In genomic region chr18:49447810-49448745, GRCh38 we compare ENCODE assay signal across 8 cellular contexts. TPM values are rescaled to one million over a fixed set of nuclear protein-coding genes. Genes with fewer than 3 reads are reported as not detected.
DNase-seq lines count a peak whose midpoint lies in the region; ATAC-seq, FAIRE-seq and TF ChIP-seq lines count a peak whose summit lies in the region.

No MANE protein-coding gene starts in this region.

- peaks cover 4% of the 10 kb centered on the region for H3K36me3 Mint-ChIP-seq in Calu3 (ENCODE audit: insufficient read depth, unreplicated experiment)

- H3K4me3 ChIP-seq in brain microvascular endothelial cell (ENCODE audit: low read depth, low read length) = no peak overlapping the region
- no peak overlapping the region for H3K4me3 ChIP-seq in vagina

- peak; percentile 72 for TF ChIP-seq CTCF in Calu3 (IDR thresholded peaks at IDR 0.05; ENCODE audit: unreplicated experiment)
- TF ChIP-seq CTCF in brain microvascular endothelial cell (IDR thresholded peaks at IDR 0.05; ENCODE audit: low read depth, low read length, missing control alignments) = peak; percentile 66
- peak in 2 of 3 experiments; percentile 3 to 31 for TF ChIP-seq CTCF in vagina (IDR thresholded peaks at IDR 0.05)

- DNase-seq in Calu3 (peak; percentile 59), KBM-7 (peak; percentile 86), RCC 7860 (ENCODE audit: low spot score) (peak; percentile 16), brain microvascular endothelial cell (peak; percentile 41), left kidney (ENCODE audit: low read depth, low spot score) (peak; percentile 39), vagina (ENCODE audit: extremely low spot score in 2 of 2) (no peak), mesenteric fat pad (ENCODE audit: low spot score) (no peak)

- in situ Hi-C loops in KBM-7 (cut with MboI; ENCODE audit: low pct_unique_long_range_greater_than_20kb, low sequenced_read_pairs) = loop anchor here (25.0 kb wide), 1 partner anchor 761 kb away; no protein-coding TSS in a partner anchor
- in situ Hi-C loops in brain microvascular endothelial cell (cut with HindIII; ENCODE audit: low pct_ligation_motif_present, low sequenced_read_pairs) = no loop called here

- no peaks in the 10 kb centered on the region for H3K27me3 Mint-ChIP-seq in Calu3 (ENCODE audit: unreplicated experiment)

- CTCF ChIA-PET in Calu3 (lab: Charles Lee) = interaction anchor here (0.5 kb wide), 1 partner anchor 496 kb away, joined by 4 read pairs; no protein-coding TSS in a partner anchor

- no peaks in the 10 kb centered on the region for H3K4me1 Mint-ChIP-seq in Calu3 (ENCODE audit: low read depth, unreplicated experiment)

- intact Hi-C loops in Calu3 (cut with micrococcal nuclease; ENCODE audit: unreplicated experiment) = loop anchor here (2.0 to 10.0 kb wide), 2 partner anchors 197 to 773 kb away; no protein-coding TSS in a partner anchor
- intact Hi-C loops in vagina (cut with DNase I) = no loop called here

- H3K36me3 ChIP-seq in brain microvascular endothelial cell (replicated peaks) (no peaks in the 10 kb centered on the region), vagina (peaks cover 0 to 7% of the 10 kb centered on the region in 2 donors)

- no peak for FAIRE-seq in RCC 7860 (lab: Jason Lieb, UNC)

- no peak for TF ChIP-seq POLR2A in vagina (IDR thresholded peaks at IDR 0.05)

- no peaks in the 10 kb centered on the region for H3K27me3 ChIP-seq in brain microvascular endothelial cell (replicated peaks)
- H3K27me3 ChIP-seq in vagina = no peaks in the 10 kb centered on the region

- H3K27ac ChIP-seq in brain microvascular endothelial cell (no peak overlapping the region), vagina (no peak overlapping the region)

- H3K4me1 ChIP-seq in vagina = no peaks in the 10 kb centered on the region

- no TSS peak for BruUV-seq in Calu3 (replicated peaks; lab: Mats Ljungman, UMichigan)

- peaks cover 3% of the 10 kb centered on the region for H3K9me3 Mint-ChIP-seq in Calu3 (ENCODE audit: low read depth, unreplicated experiment)

- H3K9me3 ChIP-seq in vagina = peaks cover 10% of the 10 kb centered on the region

- no peak overlapping the region for H3K27ac Mint-ChIP-seq in Calu3 (ENCODE audit: unreplicated experiment)

- ATAC-seq in GM18498 (IDR thresholded peaks at IDR 0.05; ENCODE audit: unreplicated experiment) = no peak

- no peak overlapping the region for H3K4me3 Mint-ChIP-seq in Calu3 (ENCODE audit: low read depth, unreplicated experiment)

RNA-seq across cellular contexts. Expression of gene DYM, which starts 12.4 kb away (rescaled TPM):
- total RNA-seq in Calu3 (2022) (45.4 and 47.7 TPM in 2 replicates), vagina (89.1 TPM), mesenteric fat pad (60.8 TPM)

RNA-seq across cellular contexts. Expression of gene C18orf32, which starts 39.0 kb away (rescaled TPM):
- total RNA-seq in Calu3 (2022) (57.8 and 73.8 TPM in 2 replicates), vagina (21.1 TPM), mesenteric fat pad (46.5 TPM)

RNA-seq across cellular contexts. Expression of gene RPL17, which starts 44.2 kb away (rescaled TPM):
- total RNA-seq in Calu3 (2022) = 1,255 and 1,278 TPM in 2 replicates
- total RNA-seq in vagina = 1,975 TPM
- total RNA-seq in mesenteric fat pad = 1,175 TPM

Comparison
In these comparisons a context has a peak if more than half of its experiments do, and no peak if none do; other contexts are left out.
1. DNase-seq: peak in Calu3 (single experiment), KBM-7 (single experiment), RCC 7860 (single experiment), brain microvascular endothelial cell (single experiment) and left kidney (single experiment); none in vagina (0 of 2) and mesenteric fat pad (single experiment).
2. CTCF ChIP-seq: peak in every context shown above with its lines; median percentile 72 in Calu3; 66 in brain microvascular endothelial cell; 17 in vagina.